19 cellular contexts compared by ENCODE assay signal in genomic region chr1:198624648-198624980, GRCh38. TPM values are rescaled to one million over a fixed set of nuclear protein-coding genes. Genes with fewer than 3 reads are reported as not detected.
DNase-seq lines count a peak whose midpoint lies in the region; ATAC-seq and TF ChIP-seq lines count a peak whose summit lies in the region.
"Had no signal": no experiment of that assay in that cellular context is flagged by ENCODE, and none has a peak within 500 bp of the region (broad histone marks: within the 10 kb centered on the region; RNA-seq: fewer than 3 reads in every experiment).

No MANE protein-coding gene starts in this region.

- peaks cover 7% of the 10 kb centered on the region for H3K36me3 Mint-ChIP-seq in stimulated activated naive CD8-positive, alpha-beta T cell treated with anti-CD3 and anti-CD28 coated beads, Interleukin-15, Interleukin-2, amounts not matched to agents 100 ng/mL and 50 ng/mL, for 24 hours (ENCODE audit: low read depth)
- peaks cover 3% of the 10 kb centered on the region for H3K36me3 Mint-ChIP-seq in activated naive CD8-positive, alpha-beta T cell treated with anti-CD3 and anti-CD28 coated beads, Interleukin-2, amount 50 U/mL, for 24 hours (ENCODE audit: low read depth)

- H3K4me3 ChIP-seq in Peyer's patch (no peak overlapping the region), urinary bladder (ENCODE audit: low read depth, low read length) (no peak overlapping the region)
- H3K4me3 ChIP-seq: psoas muscle, upper lobe of left lung had no signal

- H3K27ac ChIP-seq in Peyer's patch (peak overlapping the region; percentile 5 to 84 (median 28)), urinary bladder (ENCODE audit: low read depth) (peak overlapping the region; percentile 23)
- H3K27ac ChIP-seq: epithelial cell of prostate, neutrophil, psoas muscle, upper lobe of left lung had no signal

- no peaks in the 10 kb centered on the region for H3K9me3 ChIP-seq in Peyer's patch
- H3K9me3 ChIP-seq: neutrophil, psoas muscle, upper lobe of left lung had no signal

- 87% methylated on average over 1 of the region's 1 CpG for WGBS in urinary bladder

- ATAC-seq in stimulated activated naive CD8-positive, alpha-beta T cell treated with anti-CD3 and anti-CD28 coated beads, Interleukin-15, amount 100 ng/mL, for 72 hours, result no peak
- no peak for ATAC-seq in activated naive CD8-positive, alpha-beta T cell treated with anti-CD3 and anti-CD28 coated beads, Interleukin-2, amount 50 U/mL, for 24 hours
- ATAC-seq: left ventricle myocardium superior, psoas muscle had no signal

- TF ChIP-seq CTCF in Peyer's patch (IDR thresholded peaks at IDR 0.05), result no peak

- DNase-seq in stimulated activated naive CD8-positive, alpha-beta T cell treated with anti-CD3 and anti-CD28 coated beads, Interleukin-15, amount 100 ng/mL, for 72 hours, result no peak
- DNase-seq in Peyer's patch, result no peak
- no peak for DNase-seq in activated naive CD8-positive, alpha-beta T cell treated with anti-CD3 and anti-CD28 coated beads, Interleukin-2, amount 50 U/mL, for 24 hours
- DNase-seq in NCI-H2029 treated with DMSO at 0.1 percent for 48 hours (lab: John Stamatoyannopoulos, UW), result no peak
- DNase-seq in stimulated activated CD4-positive, alpha-beta T cell treated with anti-CD3 and anti-CD28 coated beads, Interleukin-2, amount 100 ng/mL, for 48 hours, result no peak
- DNase-seq in HUDEP-2 (lab: John Stamatoyannopoulos, UW; ENCODE audit: unreplicated experiment in 76 of 76), result no peak
- DNase-seq: anterior cingulate cortex; DMS79; KG1; left ventricle myocardium superior; NCI-H1092; NCI-H2029; psoas muscle; stimulated activated CD4-positive, alpha-beta T cell treated with anti-CD3 and anti-CD28 coated beads, Interleukin-2, amount 100 ng/mL, for 24 hours; upper lobe of left lung had no signal

- H3K27ac Mint-ChIP-seq in stimulated activated naive CD8-positive, alpha-beta T cell treated with anti-CD3 and anti-CD28 coated beads, Interleukin-15, Interleukin-2, amounts not matched to agents 100 ng/mL and 50 ng/mL, for 24 hours, result peak overlapping the region; percentile 77
- peak overlapping the region in 1 of 2 donors; percentile 92 for H3K27ac Mint-ChIP-seq in stimulated activated naive CD8-positive, alpha-beta T cell treated with anti-CD3 and anti-CD28 coated beads, Interleukin-15, amount 100 ng/mL, for 72 hours
- H3K27ac Mint-ChIP-seq in activated naive CD8-positive, alpha-beta T cell treated with anti-CD3 and anti-CD28 coated beads, Interleukin-2, amount 50 U/mL, for 24 hours, result peak overlapping the region; percentile 68

- no peak for TF ChIP-seq POLR2A in Peyer's patch (IDR thresholded peaks at IDR 0.05)

- no peaks in the 10 kb centered on the region for H3K27me3 ChIP-seq in Peyer's patch
- H3K27me3 ChIP-seq: neutrophil, upper lobe of left lung had no signal

- no peaks in the 10 kb centered on the region for H3K27me3 Mint-ChIP-seq in stimulated activated naive CD8-positive, alpha-beta T cell treated with anti-CD3 and anti-CD28 coated beads, Interleukin-15, Interleukin-2, amounts not matched to agents 100 ng/mL and 50 ng/mL, for 24 hours
- H3K27me3 Mint-ChIP-seq in stimulated activated naive CD8-positive, alpha-beta T cell treated with anti-CD3 and anti-CD28 coated beads, Interleukin-15, amount 100 ng/mL, for 72 hours, result no peaks in the 10 kb centered on the region
- no peaks in the 10 kb centered on the region for H3K27me3 Mint-ChIP-seq in activated naive CD8-positive, alpha-beta T cell treated with anti-CD3 and anti-CD28 coated beads, Interleukin-2, amount 50 U/mL, for 24 hours

- peaks cover 99% of the 10 kb centered on the region for H3K4me1 Mint-ChIP-seq in stimulated activated naive CD8-positive, alpha-beta T cell treated with anti-CD3 and anti-CD28 coated beads, Interleukin-15, Interleukin-2, amounts not matched to agents 100 ng/mL and 50 ng/mL, for 24 hours (ENCODE audit: low read depth)
- H3K4me1 Mint-ChIP-seq in stimulated activated naive CD8-positive, alpha-beta T cell treated with anti-CD3 and anti-CD28 coated beads, Interleukin-15, amount 100 ng/mL, for 72 hours, result peaks cover 88% of the 10 kb centered on the region
- peaks cover 98% of the 10 kb centered on the region for H3K4me1 Mint-ChIP-seq in activated naive CD8-positive, alpha-beta T cell treated with anti-CD3 and anti-CD28 coated beads, Interleukin-2, amount 50 U/mL, for 24 hours

- H3K4me1 ChIP-seq in Peyer's patch (peaks cover 0 to 15% (median 2%) of the 10 kb centered on the region in 4 donors), urinary bladder (ENCODE audit: insufficient read depth) (peaks cover 1% of the 10 kb centered on the region)
- H3K4me1 ChIP-seq: psoas muscle, upper lobe of left lung had no signal

- no peaks in the 10 kb centered on the region for H3K9me3 Mint-ChIP-seq in stimulated activated naive CD8-positive, alpha-beta T cell treated with anti-CD3 and anti-CD28 coated beads, Interleukin-15, Interleukin-2, amounts not matched to agents 100 ng/mL and 50 ng/mL, for 24 hours
- no peaks in the 10 kb centered on the region for H3K9me3 Mint-ChIP-seq in stimulated activated naive CD8-positive, alpha-beta T cell treated with anti-CD3 and anti-CD28 coated beads, Interleukin-15, amount 100 ng/mL, for 72 hours
- H3K9me3 Mint-ChIP-seq in activated naive CD8-positive, alpha-beta T cell treated with anti-CD3 and anti-CD28 coated beads, Interleukin-2, amount 50 U/mL, for 24 hours, result no peaks in the 10 kb centered on the region

- peak overlapping the region; percentile 48 for H3K4me3 Mint-ChIP-seq in stimulated activated naive CD8-positive, alpha-beta T cell treated with anti-CD3 and anti-CD28 coated beads, Interleukin-15, Interleukin-2, amounts not matched to agents 100 ng/mL and 50 ng/mL, for 24 hours
- H3K4me3 Mint-ChIP-seq in stimulated activated naive CD8-positive, alpha-beta T cell treated with anti-CD3 and anti-CD28 coated beads, Interleukin-15, amount 100 ng/mL, for 72 hours, result peak overlapping the region in 1 of 2 donors; percentile 72
- H3K4me3 Mint-ChIP-seq in activated naive CD8-positive, alpha-beta T cell treated with anti-CD3 and anti-CD28 coated beads, Interleukin-2, amount 50 U/mL, for 24 hours, result peak overlapping the region; percentile 28

- H3K36me3 ChIP-seq in Peyer's patch (no peaks in the 10 kb centered on the region), urinary bladder (ENCODE audit: insufficient read depth) (no peaks in the 10 kb centered on the region)
- H3K36me3 ChIP-seq: neutrophil, upper lobe of left lung had no signal

RNA-seq across cellular contexts. Expression of gene PTPRC, which starts 14.2 kb away (rescaled TPM):
- total RNA-seq in Peyer's patch (100 to 1,000 TPM in 1 of 4 donors, 10 to 100 TPM in 3; 13.3 to 127 (median 22.1) TPM), urinary bladder (34.4 TPM)
- 9.6 TPM for polyA plus RNA-seq in urinary bladder
